In the genomic region with DNA sequence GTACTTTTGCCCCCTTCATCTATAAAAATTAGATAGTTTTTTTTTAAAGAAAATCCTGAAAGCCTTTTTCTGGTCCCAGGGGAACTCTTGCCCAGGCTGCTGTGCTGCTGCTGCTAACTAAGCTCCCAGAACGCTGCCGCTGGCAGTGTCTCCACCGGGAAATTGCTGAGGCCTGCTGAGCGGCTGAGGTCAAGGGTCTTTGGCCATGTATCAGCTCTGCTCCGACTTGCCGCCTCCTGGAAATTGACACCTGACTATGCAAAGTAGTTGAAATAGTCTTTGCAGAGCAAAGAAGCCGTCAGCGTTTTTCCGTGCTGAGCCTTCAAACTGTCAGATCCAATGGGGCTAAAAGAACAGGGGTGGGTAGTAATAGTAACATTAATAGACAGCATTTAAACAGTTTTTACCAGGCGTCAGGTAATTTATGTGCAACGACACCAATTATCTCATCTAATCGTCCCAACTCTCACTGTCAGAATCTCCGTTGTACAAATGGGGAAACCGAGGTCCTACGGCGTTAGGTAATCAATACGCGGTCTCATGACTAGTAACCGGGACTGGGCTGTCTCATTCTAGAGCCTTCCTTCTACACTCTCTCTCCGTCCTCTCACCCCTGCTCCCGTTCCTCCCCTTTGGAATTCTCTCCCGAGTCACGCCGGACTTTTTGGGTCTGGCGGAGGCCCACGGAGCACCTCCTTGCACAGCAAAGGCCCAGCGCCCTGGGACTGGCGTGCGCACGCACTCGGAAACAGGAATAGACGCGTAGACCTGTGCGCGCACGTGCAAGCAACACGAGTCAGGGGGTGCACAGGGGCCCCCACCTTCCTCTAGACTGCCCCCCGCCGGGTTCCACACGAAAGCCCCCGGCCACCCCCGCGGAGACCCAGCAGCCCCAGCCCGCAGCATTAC, we compare ENCODE assay signal across 9 cellular contexts. TPM values are rescaled to one million over a fixed set of nuclear protein-coding genes. Genes with fewer than 3 reads are reported as not detected.
DNase-seq lines count a peak whose midpoint lies in the region; ATAC-seq, FAIRE-seq and TF ChIP-seq lines count a peak whose summit lies in the region.
"Had no signal": no experiment of that assay in that cellular context is flagged by ENCODE, and none has a peak within 500 bp of the region (broad histone marks: within the 10 kb centered on the region; RNA-seq: fewer than 3 reads in every experiment).

No MANE protein-coding gene starts in this region.

- peak in 5 of 7 experiments; percentile 29 to 71 (median 45) for DNase-seq in CD8-positive, alpha-beta T cell
- peak; percentile 49 for DNase-seq in T-helper 2 cell treated with Interferon-gamma antibody and Interleukin-4, amounts not matched to agents 5 μg/mL and 100 μg/mL, for 36 hours (ENCODE audit: low spot score)
- DNase-seq in caudate nucleus (lab: John Stamatoyannopoulos, UW): peak in 52 of 61 donors; percentile 12 to 86 (median 67)
- peak; percentile 84 for DNase-seq in kidney
- peak; percentile 27 to 56 (median 31) for DNase-seq in stimulated activated CD4-positive, alpha-beta T cell treated with anti-CD3 and anti-CD28 coated beads, Interleukin-12 subunit alpha, Interleukin-12 subunit beta, amount 100 ng/mL, for 48 hours (ENCODE audit: low read depth in 2 of 3, low spot score in 1 of 3)
- no peak for DNase-seq in NCI-H187 (lab: John Stamatoyannopoulos, UW)

- no peaks in the 10 kb centered on the region for H3K9me3 Mint-ChIP-seq in CD8-positive, alpha-beta T cell
- H3K9me3 Mint-ChIP-seq in T-helper 2 cell treated with Interferon-gamma antibody and Interleukin-4, amounts not matched to agents 5 μg/mL and 100 μg/mL, for 36 hours: no peaks in the 10 kb centered on the region

- POLR2A ChIA-PET in CD8-positive, alpha-beta T cell (lab: Charles Lee): interaction anchor here (1.6 kb wide), 1 partner anchor 103 kb away, joined by 5 read pairs; the partner anchor contains the start of gene MED28

- H3K36me3 Mint-ChIP-seq in CD8-positive, alpha-beta T cell: peaks cover 26% of the 10 kb centered on the region
- H3K36me3 Mint-ChIP-seq in T-helper 2 cell treated with Interferon-gamma antibody and Interleukin-4, amounts not matched to agents 5 μg/mL and 100 μg/mL, for 36 hours (ENCODE audit: low read depth): peaks cover 15% of the 10 kb centered on the region

- H3K4me3 ChIP-seq in CD8-positive, alpha-beta T cell (ENCODE audit: low read depth, low read length): peak overlapping the region; percentile 63
- H3K4me3 ChIP-seq in kidney (ENCODE audit: low read length in 2 of 2): peak overlapping the region; percentile 88 to 90

- peaks cover 3% of the 10 kb centered on the region for H3K36me3 ChIP-seq in CD8-positive, alpha-beta T cell (ENCODE audit: insufficient read depth, low read length)
- H3K36me3 ChIP-seq in kidney (ENCODE audit: control insufficient read depth in 1 of 2, insufficient read depth in 2 of 2, low read length in 2 of 2): peaks cover 3% of the 10 kb centered on the region in 2 donors

- H3K27ac Mint-ChIP-seq in CD8-positive, alpha-beta T cell: peak overlapping the region; percentile 93
- peak overlapping the region; percentile 91 for H3K27ac Mint-ChIP-seq in T-helper 2 cell treated with Interferon-gamma antibody and Interleukin-4, amounts not matched to agents 5 μg/mL and 100 μg/mL, for 36 hours

- FAIRE-seq in kidney (lab: Jason Lieb, UNC): no peak

- no peaks in the 10 kb centered on the region for H3K27me3 Mint-ChIP-seq in CD8-positive, alpha-beta T cell (ENCODE audit: low read depth)
- H3K27me3 Mint-ChIP-seq in T-helper 2 cell treated with Interferon-gamma antibody and Interleukin-4, amounts not matched to agents 5 μg/mL and 100 μg/mL, for 36 hours (ENCODE audit: low read depth): peaks cover 6% of the 10 kb centered on the region

- ATAC-seq in CD8-positive, alpha-beta T cell: peak; percentile 67
- ATAC-seq in GM19395 (IDR thresholded peaks at IDR 0.05; ENCODE audit: unreplicated experiment) (peak; percentile 75), HG03460 (IDR thresholded peaks at IDR 0.05; ENCODE audit: unreplicated experiment) (peak; percentile 57)

- H3K9ac ChIP-seq in kidney (ENCODE audit: low read length in 2 of 2): peak overlapping the region; percentile 56 to 74

- intact Hi-C loops in CD8-positive, alpha-beta T cell (cut with DNase I, micrococcal nuclease): loop anchor here (2.0 to 5.0 kb wide), 3 partner anchors 511 to 1854 kb away; partner anchors contain the start of genes FBXL5 (in 1 of the 2), LCORL (in 1 of the 2) and TAPT1 (in 1 of the 2)
- intact Hi-C loops in kidney (cut with DNase I): no loop called here

- H3K27me3 ChIP-seq in CD8-positive, alpha-beta T cell (ENCODE audit: insufficient read depth, low read length): no peaks in the 10 kb centered on the region

- peaks cover 18% of the 10 kb centered on the region for H3K4me1 ChIP-seq in CD8-positive, alpha-beta T cell (ENCODE audit: insufficient read depth, low read length)
- H3K4me1 ChIP-seq in kidney (ENCODE audit: control insufficient read depth in 1 of 2, insufficient read depth in 1 of 2, low read depth in 1 of 2, low read length in 2 of 2): peaks cover 14 to 18% of the 10 kb centered on the region in 2 donors

- CTCF ChIA-PET in CD8-positive, alpha-beta T cell (lab: Charles Lee): interaction anchor here (0.7 to 1.1 kb wide), 2 partner anchors 9 to 13 kb away, joined by 3 to 5 read pairs; no protein-coding TSS in a partner anchor

- no peaks in the 10 kb centered on the region for H3K9me3 ChIP-seq in CD8-positive, alpha-beta T cell (ENCODE audit: low read length)
- H3K9me3 ChIP-seq in kidney (ENCODE audit: control insufficient read depth in 1 of 2, low read length in 2 of 2): no peaks in the 10 kb centered on the region

- peak overlapping the region; percentile 57 for H3K27ac ChIP-seq in CD8-positive, alpha-beta T cell (ENCODE audit: low read depth, low read length)
- H3K27ac ChIP-seq in caudate nucleus (ENCODE audit: low read depth, low read length) (peak overlapping the region; percentile 96), kidney (ENCODE audit: low read depth in 2 of 2, low read length in 2 of 2) (peak overlapping the region; percentile 26 to 59)

- peak overlapping the region; percentile 99 for H3K4me3 Mint-ChIP-seq in CD8-positive, alpha-beta T cell
- H3K4me3 Mint-ChIP-seq in T-helper 2 cell treated with Interferon-gamma antibody and Interleukin-4, amounts not matched to agents 5 μg/mL and 100 μg/mL, for 36 hours: peak overlapping the region; percentile 96

- peaks cover 36% of the 10 kb centered on the region for H3K4me1 Mint-ChIP-seq in CD8-positive, alpha-beta T cell (ENCODE audit: low read depth)
- H3K4me1 Mint-ChIP-seq in T-helper 2 cell treated with Interferon-gamma antibody and Interleukin-4, amounts not matched to agents 5 μg/mL and 100 μg/mL, for 36 hours (ENCODE audit: low read depth): peaks cover 20% of the 10 kb centered on the region

- TF ChIP-seq CTCF in CD8-positive, alpha-beta T cell (IDR thresholded peaks at IDR 0.05): no peak
- no peak for TF ChIP-seq CTCF in kidney (IDR thresholded peaks at IDR 0.05; ENCODE audit: borderline replicate concordance, extremely low read depth, insufficient read depth)

RNA-seq across cellular contexts. Expression of gene QDPR, which starts 0.6 kb away (rescaled TPM):
- 10 to 100 TPM; 10.9 to 11.6 TPM for total RNA-seq in CD8-positive, alpha-beta T cell
- total RNA-seq in kidney: 33.5 TPM
- 208 TPM for polyA plus RNA-seq in kidney (ENCODE audit: insufficient read depth, low read depth, low replicate concordance)

RNA-seq across cellular contexts. Expression of gene CLRN2, which starts 3.7 kb away (rescaled TPM):
- not detected for total RNA-seq in CD8-positive, alpha-beta T cell
- total RNA-seq in kidney: not detected
- not detected for polyA plus RNA-seq in kidney (ENCODE audit: insufficient read depth, low read depth, low replicate concordance)
- polyA plus RNA-seq: adipose tissue had no signal

Comparison
In these comparisons a context has a peak if more than half of its experiments do, and no peak if none do; other contexts are left out.
1. DNase-seq: peak in CD8-positive, alpha-beta T cell (5 of 7), T-helper 2 cell treated with Interferon-gamma antibody and Interleukin-4, amounts not matched to agents 5 μg/mL and 100 μg/mL, for 36 hours (single experiment), caudate nucleus (52 of 61), kidney (single experiment) and stimulated activated CD4-positive, alpha-beta T cell treated with anti-CD3 and anti-CD28 coated beads, Interleukin-12 subunit alpha, Interleukin-12 subunit beta, amount 100 ng/mL, for 48 hours (3 of 3); none in NCI-H187 (0 of 2).
2. H3K27ac ChIP-seq: peak in every context shown above with its lines; median percentile 96 in caudate nucleus; 57 in CD8-positive, alpha-beta T cell; 42 in kidney.
3. Peak in every context shown above with its lines, with median percentiles within 50 percentile points of each other: ATAC-seq.